1 cellular context compared by ENCODE assay signal in the genomic region with DNA sequence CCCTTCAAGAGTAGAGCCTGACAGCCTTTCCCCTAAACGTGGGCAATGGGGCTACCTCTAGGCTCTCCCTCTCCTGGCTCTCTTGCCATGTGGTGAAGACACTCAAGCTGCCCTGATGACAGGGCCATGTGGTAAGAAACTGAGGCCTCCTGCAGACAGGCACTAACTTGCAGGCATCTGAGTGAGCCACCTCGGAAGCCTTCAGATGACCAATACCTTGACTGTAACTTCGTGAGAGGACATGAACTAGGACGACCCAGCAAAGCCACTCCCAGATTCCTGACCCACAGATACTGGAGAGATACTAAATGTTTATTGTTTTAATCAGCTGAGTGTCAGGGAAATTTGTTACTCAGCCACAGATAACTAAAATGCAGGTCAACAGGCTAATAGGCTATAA.
TF ChIP-seq lines count a peak whose summit lies in the region.

No MANE protein-coding gene starts in this region.

TF ChIP-seq in WTC11, 78 proteins besides CTCF, POLR2A, EP300 and RAD21 (continued from another document):
- TF ChIP-seq, protein P1, sequence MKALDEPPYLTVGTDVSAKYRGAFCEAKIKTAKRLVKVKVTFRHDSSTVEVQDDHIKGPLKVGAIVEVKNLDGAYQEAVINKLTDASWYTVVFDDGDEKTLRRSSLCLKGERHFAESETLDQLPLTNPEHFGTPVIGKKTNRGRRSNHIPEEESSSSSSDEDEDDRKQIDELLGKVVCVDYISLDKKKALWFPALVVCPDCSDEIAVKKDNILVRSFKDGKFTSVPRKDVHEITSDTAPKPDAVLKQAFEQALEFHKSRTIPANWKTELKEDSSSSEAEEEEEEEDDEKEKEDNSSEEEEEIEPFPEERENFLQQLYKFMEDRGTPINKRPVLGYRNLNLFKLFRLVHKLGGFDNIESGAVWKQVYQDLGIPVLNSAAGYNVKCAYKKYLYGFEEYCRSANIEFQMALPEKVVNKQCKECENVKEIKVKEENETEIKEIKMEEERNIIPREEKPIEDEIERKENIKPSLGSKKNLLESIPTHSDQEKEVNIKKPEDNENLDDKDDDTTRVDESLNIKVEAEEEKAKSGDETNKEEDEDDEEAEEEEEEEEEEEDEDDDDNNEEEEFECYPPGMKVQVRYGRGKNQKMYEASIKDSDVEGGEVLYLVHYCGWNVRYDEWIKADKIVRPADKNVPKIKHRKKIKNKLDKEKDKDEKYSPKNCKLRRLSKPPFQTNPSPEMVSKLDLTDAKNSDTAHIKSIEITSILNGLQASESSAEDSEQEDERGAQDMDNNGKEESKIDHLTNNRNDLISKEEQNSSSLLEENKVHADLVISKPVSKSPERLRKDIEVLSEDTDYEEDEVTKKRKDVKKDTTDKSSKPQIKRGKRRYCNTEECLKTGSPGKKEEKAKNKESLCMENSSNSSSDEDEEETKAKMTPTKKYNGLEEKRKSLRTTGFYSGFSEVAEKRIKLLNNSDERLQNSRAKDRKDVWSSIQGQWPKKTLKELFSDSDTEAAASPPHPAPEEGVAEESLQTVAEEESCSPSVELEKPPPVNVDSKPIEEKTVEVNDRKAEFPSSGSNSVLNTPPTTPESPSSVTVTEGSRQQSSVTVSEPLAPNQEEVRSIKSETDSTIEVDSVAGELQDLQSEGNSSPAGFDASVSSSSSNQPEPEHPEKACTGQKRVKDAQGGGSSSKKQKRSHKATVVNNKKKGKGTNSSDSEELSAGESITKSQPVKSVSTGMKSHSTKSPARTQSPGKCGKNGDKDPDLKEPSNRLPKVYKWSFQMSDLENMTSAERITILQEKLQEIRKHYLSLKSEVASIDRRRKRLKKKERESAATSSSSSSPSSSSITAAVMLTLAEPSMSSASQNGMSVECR (CRISPR knock-in tag; IDR thresholded peaks at IDR 0.05; ENCODE audit: borderline replicate concordance) = no peak
- TF ChIP-seq, protein P2, sequence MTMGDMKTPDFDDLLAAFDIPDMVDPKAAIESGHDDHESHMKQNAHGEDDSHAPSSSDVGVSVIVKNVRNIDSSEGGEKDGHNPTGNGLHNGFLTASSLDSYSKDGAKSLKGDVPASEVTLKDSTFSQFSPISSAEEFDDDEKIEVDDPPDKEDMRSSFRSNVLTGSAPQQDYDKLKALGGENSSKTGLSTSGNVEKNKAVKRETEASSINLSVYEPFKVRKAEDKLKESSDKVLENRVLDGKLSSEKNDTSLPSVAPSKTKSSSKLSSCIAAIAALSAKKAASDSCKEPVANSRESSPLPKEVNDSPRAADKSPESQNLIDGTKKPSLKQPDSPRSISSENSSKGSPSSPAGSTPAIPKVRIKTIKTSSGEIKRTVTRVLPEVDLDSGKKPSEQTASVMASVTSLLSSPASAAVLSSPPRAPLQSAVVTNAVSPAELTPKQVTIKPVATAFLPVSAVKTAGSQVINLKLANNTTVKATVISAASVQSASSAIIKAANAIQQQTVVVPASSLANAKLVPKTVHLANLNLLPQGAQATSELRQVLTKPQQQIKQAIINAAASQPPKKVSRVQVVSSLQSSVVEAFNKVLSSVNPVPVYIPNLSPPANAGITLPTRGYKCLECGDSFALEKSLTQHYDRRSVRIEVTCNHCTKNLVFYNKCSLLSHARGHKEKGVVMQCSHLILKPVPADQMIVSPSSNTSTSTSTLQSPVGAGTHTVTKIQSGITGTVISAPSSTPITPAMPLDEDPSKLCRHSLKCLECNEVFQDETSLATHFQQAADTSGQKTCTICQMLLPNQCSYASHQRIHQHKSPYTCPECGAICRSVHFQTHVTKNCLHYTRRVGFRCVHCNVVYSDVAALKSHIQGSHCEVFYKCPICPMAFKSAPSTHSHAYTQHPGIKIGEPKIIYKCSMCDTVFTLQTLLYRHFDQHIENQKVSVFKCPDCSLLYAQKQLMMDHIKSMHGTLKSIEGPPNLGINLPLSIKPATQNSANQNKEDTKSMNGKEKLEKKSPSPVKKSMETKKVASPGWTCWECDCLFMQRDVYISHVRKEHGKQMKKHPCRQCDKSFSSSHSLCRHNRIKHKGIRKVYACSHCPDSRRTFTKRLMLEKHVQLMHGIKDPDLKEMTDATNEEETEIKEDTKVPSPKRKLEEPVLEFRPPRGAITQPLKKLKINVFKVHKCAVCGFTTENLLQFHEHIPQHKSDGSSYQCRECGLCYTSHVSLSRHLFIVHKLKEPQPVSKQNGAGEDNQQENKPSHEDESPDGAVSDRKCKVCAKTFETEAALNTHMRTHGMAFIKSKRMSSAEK (CRISPR knock-in tag; IDR thresholded peaks at IDR 0.05; ENCODE audit: borderline replicate concordance) = no peak
- TF ChIP-seq NFATC4 (CRISPR knock-in tag; IDR thresholded peaks at IDR 0.05) (no peak), OVOL2 (CRISPR knock-in tag; IDR thresholded peaks at IDR 0.05; ENCODE audit: borderline replicate concordance) (no peak), TCF7 (CRISPR knock-in tag; IDR thresholded peaks at IDR 0.05; ENCODE audit: low read depth) (no peak), ESRRA (CRISPR knock-in tag; IDR thresholded peaks at IDR 0.05; ENCODE audit: borderline replicate concordance) (no peak), RORB (CRISPR knock-in tag; IDR thresholded peaks at IDR 0.05) (no peak), ZNF219 (CRISPR knock-in tag; IDR thresholded peaks at IDR 0.05; ENCODE audit: borderline replicate concordance) (no peak), FOXK1 (CRISPR knock-in tag; IDR thresholded peaks at IDR 0.05) (no peak), SMAD3 (CRISPR knock-in tag; IDR thresholded peaks at IDR 0.05; ENCODE audit: borderline replicate concordance) (no peak), ETV6 (CRISPR knock-in tag; IDR thresholded peaks at IDR 0.05) (no peak), JUN (CRISPR knock-in tag; IDR thresholded peaks at IDR 0.05) (no peak)
- TF ChIP-seq, protein P3, sequence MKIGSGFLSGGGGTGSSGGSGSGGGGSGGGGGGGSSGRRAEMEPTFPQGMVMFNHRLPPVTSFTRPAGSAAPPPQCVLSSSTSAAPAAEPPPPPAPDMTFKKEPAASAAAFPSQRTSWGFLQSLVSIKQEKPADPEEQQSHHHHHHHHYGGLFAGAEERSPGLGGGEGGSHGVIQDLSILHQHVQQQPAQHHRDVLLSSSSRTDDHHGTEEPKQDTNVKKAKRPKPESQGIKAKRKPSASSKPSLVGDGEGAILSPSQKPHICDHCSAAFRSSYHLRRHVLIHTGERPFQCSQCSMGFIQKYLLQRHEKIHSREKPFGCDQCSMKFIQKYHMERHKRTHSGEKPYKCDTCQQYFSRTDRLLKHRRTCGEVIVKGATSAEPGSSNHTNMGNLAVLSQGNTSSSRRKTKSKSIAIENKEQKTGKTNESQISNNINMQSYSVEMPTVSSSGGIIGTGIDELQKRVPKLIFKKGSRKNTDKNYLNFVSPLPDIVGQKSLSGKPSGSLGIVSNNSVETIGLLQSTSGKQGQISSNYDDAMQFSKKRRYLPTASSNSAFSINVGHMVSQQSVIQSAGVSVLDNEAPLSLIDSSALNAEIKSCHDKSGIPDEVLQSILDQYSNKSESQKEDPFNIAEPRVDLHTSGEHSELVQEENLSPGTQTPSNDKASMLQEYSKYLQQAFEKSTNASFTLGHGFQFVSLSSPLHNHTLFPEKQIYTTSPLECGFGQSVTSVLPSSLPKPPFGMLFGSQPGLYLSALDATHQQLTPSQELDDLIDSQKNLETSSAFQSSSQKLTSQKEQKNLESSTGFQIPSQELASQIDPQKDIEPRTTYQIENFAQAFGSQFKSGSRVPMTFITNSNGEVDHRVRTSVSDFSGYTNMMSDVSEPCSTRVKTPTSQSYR (CRISPR knock-in tag; IDR thresholded peaks at IDR 0.05) = no peak
- TF ChIP-seq, protein P4, sequence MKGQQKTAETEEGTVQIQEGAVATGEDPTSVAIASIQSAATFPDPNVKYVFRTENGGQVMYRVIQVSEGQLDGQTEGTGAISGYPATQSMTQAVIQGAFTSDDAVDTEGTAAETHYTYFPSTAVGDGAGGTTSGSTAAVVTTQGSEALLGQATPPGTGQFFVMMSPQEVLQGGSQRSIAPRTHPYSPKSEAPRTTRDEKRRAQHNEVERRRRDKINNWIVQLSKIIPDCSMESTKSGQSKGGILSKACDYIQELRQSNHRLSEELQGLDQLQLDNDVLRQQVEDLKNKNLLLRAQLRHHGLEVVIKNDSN (CRISPR knock-in tag; IDR thresholded peaks at IDR 0.05) = no peak
- TF ChIP-seq, protein P5, sequence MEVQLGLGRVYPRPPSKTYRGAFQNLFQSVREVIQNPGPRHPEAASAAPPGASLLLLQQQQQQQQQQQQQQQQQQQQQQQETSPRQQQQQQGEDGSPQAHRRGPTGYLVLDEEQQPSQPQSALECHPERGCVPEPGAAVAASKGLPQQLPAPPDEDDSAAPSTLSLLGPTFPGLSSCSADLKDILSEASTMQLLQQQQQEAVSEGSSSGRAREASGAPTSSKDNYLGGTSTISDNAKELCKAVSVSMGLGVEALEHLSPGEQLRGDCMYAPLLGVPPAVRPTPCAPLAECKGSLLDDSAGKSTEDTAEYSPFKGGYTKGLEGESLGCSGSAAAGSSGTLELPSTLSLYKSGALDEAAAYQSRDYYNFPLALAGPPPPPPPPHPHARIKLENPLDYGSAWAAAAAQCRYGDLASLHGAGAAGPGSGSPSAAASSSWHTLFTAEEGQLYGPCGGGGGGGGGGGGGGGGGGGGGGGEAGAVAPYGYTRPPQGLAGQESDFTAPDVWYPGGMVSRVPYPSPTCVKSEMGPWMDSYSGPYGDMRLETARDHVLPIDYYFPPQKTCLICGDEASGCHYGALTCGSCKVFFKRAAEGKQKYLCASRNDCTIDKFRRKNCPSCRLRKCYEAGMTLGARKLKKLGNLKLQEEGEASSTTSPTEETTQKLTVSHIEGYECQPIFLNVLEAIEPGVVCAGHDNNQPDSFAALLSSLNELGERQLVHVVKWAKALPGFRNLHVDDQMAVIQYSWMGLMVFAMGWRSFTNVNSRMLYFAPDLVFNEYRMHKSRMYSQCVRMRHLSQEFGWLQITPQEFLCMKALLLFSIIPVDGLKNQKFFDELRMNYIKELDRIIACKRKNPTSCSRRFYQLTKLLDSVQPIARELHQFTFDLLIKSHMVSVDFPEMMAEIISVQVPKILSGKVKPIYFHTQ (CRISPR knock-in tag; IDR thresholded peaks at IDR 0.05) = no peak
- TF ChIP-seq, protein P6, sequence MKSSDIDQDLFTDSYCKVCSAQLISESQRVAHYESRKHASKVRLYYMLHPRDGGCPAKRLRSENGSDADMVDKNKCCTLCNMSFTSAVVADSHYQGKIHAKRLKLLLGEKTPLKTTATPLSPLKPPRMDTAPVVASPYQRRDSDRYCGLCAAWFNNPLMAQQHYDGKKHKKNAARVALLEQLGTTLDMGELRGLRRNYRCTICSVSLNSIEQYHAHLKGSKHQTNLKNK (CRISPR knock-in tag; IDR thresholded peaks at IDR 0.05) = no peak
- TF ChIP-seq, protein P7, sequence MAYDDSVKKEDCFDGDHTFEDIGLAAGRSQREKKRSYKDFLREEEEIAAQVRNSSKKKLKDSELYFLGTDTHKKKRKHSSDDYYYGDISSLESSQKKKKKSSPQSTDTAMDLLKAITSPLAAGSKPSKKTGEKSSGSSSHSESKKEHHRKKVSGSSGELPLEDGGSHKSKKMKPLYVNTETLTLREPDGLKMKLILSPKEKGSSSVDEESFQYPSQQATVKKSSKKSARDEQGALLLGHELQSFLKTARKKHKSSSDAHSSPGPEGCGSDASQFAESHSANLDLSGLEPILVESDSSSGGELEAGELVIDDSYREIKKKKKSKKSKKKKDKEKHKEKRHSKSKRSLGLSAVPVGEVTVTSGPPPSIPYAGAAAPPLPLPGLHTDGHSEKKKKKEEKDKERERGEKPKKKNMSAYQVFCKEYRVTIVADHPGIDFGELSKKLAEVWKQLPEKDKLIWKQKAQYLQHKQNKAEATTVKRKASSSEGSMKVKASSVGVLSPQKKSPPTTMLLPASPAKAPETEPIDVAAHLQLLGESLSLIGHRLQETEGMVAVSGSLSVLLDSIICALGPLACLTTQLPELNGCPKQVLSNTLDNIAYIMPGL (CRISPR knock-in tag; IDR thresholded peaks at IDR 0.05) = no peak
